ENCODE assay signal across 8 cellular contexts in genomic region chr4:70705856-70706461, GRCh38. TPM values are rescaled to one million over a fixed set of nuclear protein-coding genes. Genes with fewer than 3 reads are reported as not detected.
DNase-seq lines count a peak whose midpoint lies in the region; ATAC-seq and TF ChIP-seq lines count a peak whose summit lies in the region.

No MANE protein-coding gene starts in this region.

- peak overlapping the region; percentile 85 for H3K4me3 ChIP-seq in GM12865 (ENCODE audit: low read depth, low read length)
- peak overlapping the region; percentile 85 to 97 for H3K4me3 ChIP-seq in mesenchymal stem cell (ENCODE audit: insufficient read depth in 1 of 2, low read depth in 1 of 2, low read length in 2 of 2)

- H4K8ac ChIP-seq in mesenchymal stem cell (ENCODE audit: low read length), result no peak overlapping the region

- no peak overlapping the region for H3K14ac ChIP-seq in mesenchymal stem cell (ENCODE audit: low read length in 2 of 2)

- H3K27ac ChIP-seq in KOPT-K1 (ENCODE audit: low read depth, low read length, poor library complexity, severe bottlenecking) (peak overlapping the region; percentile 95), mesenchymal stem cell (ENCODE audit: low read length, poor library complexity, severe bottlenecking) (peak overlapping the region; percentile 83)

- H3K9ac ChIP-seq in mesenchymal stem cell (ENCODE audit: low read length), result peak overlapping the region; percentile 90

- H2AFZ ChIP-seq in mesenchymal stem cell (ENCODE audit: low read depth, low read length), result peak overlapping the region; percentile 95

- no peak overlapping the region for H3K4ac ChIP-seq in mesenchymal stem cell (ENCODE audit: low read depth in 1 of 2, low read length in 2 of 2)

- no peaks in the 10 kb centered on the region for H3K27me3 Mint-ChIP-seq in chondrocyte (ENCODE audit: low read depth)

- H3K36me3 Mint-ChIP-seq in chondrocyte (ENCODE audit: low read depth), result no peaks in the 10 kb centered on the region

- WGBS in mesenchymal stem cell, result 5% methylated on average over 15 of the region's 17 CpGs

- H2BK12ac ChIP-seq in mesenchymal stem cell (ENCODE audit: low read length in 2 of 2), result no peak overlapping the region

- no peaks in the 10 kb centered on the region for H3K27me3 ChIP-seq in mesenchymal stem cell (ENCODE audit: control insufficient read depth in 1 of 2, insufficient read depth in 1 of 2, low read length in 2 of 2)

- peak overlapping the region; percentile 96 for H3K4me2 ChIP-seq in mesenchymal stem cell (ENCODE audit: low read length, poor library complexity, severe bottlenecking)

- no peak overlapping the region for H2BK120ac ChIP-seq in mesenchymal stem cell (ENCODE audit: low read depth, low read length)

- peaks cover 11% of the 10 kb centered on the region for H3K79me1 ChIP-seq in mesenchymal stem cell (replicated peaks; ENCODE audit: low read length, poor library complexity, severe bottlenecking)

- no peak for DNase-seq in GM12865 (ENCODE audit: low read depth)
- DNase-seq in chondrocyte (ENCODE audit: low spot score), result no peak
- no peak for DNase-seq in mesenchymal stem cell
- no peak for DNase-seq in central memory CD4-positive, alpha-beta T cell
- DNase-seq in activated gamma-delta T cell (lab: John Stamatoyannopoulos, UW), result no peak

- H3K36me3 ChIP-seq in KOPT-K1 (ENCODE audit: insufficient read depth, low read length), result no peaks in the 10 kb centered on the region
- no peaks in the 10 kb centered on the region for H3K36me3 ChIP-seq in mesenchymal stem cell (ENCODE audit: control insufficient read depth in 1 of 2, insufficient read depth in 2 of 2, low read depth in 1 of 2, low read length in 2 of 2)

- H2AK5ac ChIP-seq in mesenchymal stem cell (ENCODE audit: low read length, severe bottlenecking), result no peak overlapping the region

- no peak overlapping the region for H3K23ac ChIP-seq in mesenchymal stem cell (ENCODE audit: low read length in 2 of 2)

- H3K9me3 Mint-ChIP-seq in chondrocyte (ENCODE audit: low read depth), result no peaks in the 10 kb centered on the region

- no peak overlapping the region for H4K91ac ChIP-seq in mesenchymal stem cell (ENCODE audit: low read length)

- H3K4me1 Mint-ChIP-seq in chondrocyte (ENCODE audit: low read depth), result peaks cover 24% of the 10 kb centered on the region

- H2BK15ac ChIP-seq in mesenchymal stem cell (ENCODE audit: low read depth, poor library complexity, severe bottlenecking), result peak overlapping the region; percentile 97

- H3K4me3 Mint-ChIP-seq in chondrocyte (ENCODE audit: unreplicated experiment), result peak overlapping the region; percentile 93

- ATAC-seq in esophagus mucosa, result no peak
- ATAC-seq in GM19023 (IDR thresholded peaks at IDR 0.05; ENCODE audit: unreplicated experiment), result no peak

- TF ChIP-seq CTCF in GM12865 (IDR thresholded peaks at IDR 0.05; ENCODE audit: insufficient read depth, low read depth, low read length, missing control alignments), result no peak
- no peak for TF ChIP-seq CTCF in chondrocyte (IDR thresholded peaks at IDR 0.05)

- H2BK5ac ChIP-seq in mesenchymal stem cell (ENCODE audit: low read depth, low read length, poor library complexity, severe bottlenecking), result no peak overlapping the region

- peaks cover 3% of the 10 kb centered on the region for H3K4me1 ChIP-seq in mesenchymal stem cell (ENCODE audit: control insufficient read depth, insufficient read depth, low read depth, low read length)

- H3K27ac Mint-ChIP-seq in chondrocyte (ENCODE audit: unreplicated experiment), result peak overlapping the region; percentile 93

- H3K9me3 ChIP-seq in KOPT-K1 (ENCODE audit: insufficient read depth, low read length, poor library complexity, severe bottlenecking) (no peaks in the 10 kb centered on the region), mesenchymal stem cell (ENCODE audit: control insufficient read depth, low read length) (no peaks in the 10 kb centered on the region)

- no peak overlapping the region for H3K18ac ChIP-seq in mesenchymal stem cell (ENCODE audit: low read depth in 1 of 2, low read length in 2 of 2)

RNA-seq across cellular contexts. Expression of gene RUFY3, which starts 15.8 kb away (rescaled TPM):
- total RNA-seq in chondrocyte, result 36.3 to 65.4 TPM (median 39.3 TPM) in 3 replicates
- 9.3 TPM for polyA plus RNA-seq in mesenchymal stem cell (2013, experiment 1 of 2)
- 8.0 TPM for polyA plus RNA-seq in mesenchymal stem cell (2013, experiment 2 of 2)
- total RNA-seq in esophagus mucosa, result 43.1 TPM

RNA-seq across cellular contexts. Expression of gene UTP3, which starts 17.6 kb away (rescaled TPM):
- 23.8 to 31.2 TPM (median 25.7 TPM) in 3 replicates for total RNA-seq in chondrocyte
- 36.2 TPM for polyA plus RNA-seq in mesenchymal stem cell (2013, experiment 1 of 2)
- polyA plus RNA-seq in mesenchymal stem cell (2013, experiment 2 of 2), result 37.0 TPM
- 19.1 TPM for total RNA-seq in esophagus mucosa

RNA-seq across cellular contexts. Expression of gene JCHAIN, which starts 39.7 kb away (rescaled TPM):
- total RNA-seq in chondrocyte (not detected in 3 replicates), esophagus mucosa (21.1 TPM)
- polyA plus RNA-seq in mesenchymal stem cell (2013, experiment 1 of 2), result not detected
- not detected for polyA plus RNA-seq in mesenchymal stem cell (2013, experiment 2 of 2)

Comparison
In these comparisons a context has a peak if more than half of its experiments do, and no peak if none do; other contexts are left out.
1. RNA of gene JCHAIN, which starts 39.7 kb away (total RNA-seq): 21.1 TPM in esophagus mucosa (single experiment); not detected in chondrocyte; every median in the first group is over 10 times any median in the second.